Comparison of ENCODE assay signal across 23 cellular contexts in genomic region chr12:29275834-29276233, GRCh38.
"Had no signal": no experiment of that assay in that cellular context is flagged by ENCODE, and none has a peak within 500 bp of the region (broad histone marks: within the 10 kb centered on the region; RNA-seq: fewer than 3 reads in every experiment).

No MANE protein-coding gene starts in this region.

- H3K4me1 ChIP-seq: colonic mucosa, esophagus squamous epithelium, gastrocnemius medialis, left lung, lower lobe of right lung had no signal

- H3K27ac ChIP-seq: colonic mucosa, epithelial cell of prostate, esophagus squamous epithelium, gastrocnemius medialis, heart right ventricle, left lung, lower lobe of right lung had no signal

- H3K27me3 Mint-ChIP-seq: effector memory CD8-positive, alpha-beta T cell; naive thymus-derived CD4-positive, alpha-beta T cell had no signal

- H3K27ac Mint-ChIP-seq: dendritic cell treated with granulocyte-macrophage colony-stimulating factor and Interleukin-4, amounts not matched to agents 40 ng/mL and 50 ng/mL, for 4 days; effector memory CD8-positive, alpha-beta T cell; naive thymus-derived CD4-positive, alpha-beta T cell had no signal

- H3K27me3 ChIP-seq: colonic mucosa, esophagus squamous epithelium, gastrocnemius medialis, heart right ventricle, left lung had no signal

- H3K9me3 Mint-ChIP-seq: dendritic cell treated with granulocyte-macrophage colony-stimulating factor and Interleukin-4, amounts not matched to agents 40 ng/mL and 50 ng/mL, for 4 days; effector memory CD8-positive, alpha-beta T cell had no signal

- H3K4me1 Mint-ChIP-seq: naive thymus-derived CD4-positive, alpha-beta T cell had no signal

- H3K36me3 ChIP-seq: colonic mucosa, gastrocnemius medialis, lower lobe of right lung had no signal

- H3K9me3 ChIP-seq: colonic mucosa, esophagus squamous epithelium, gastrocnemius medialis, heart right ventricle, left lung, lower lobe of right lung had no signal

- H3K4me3 ChIP-seq: colonic mucosa, esophagus squamous epithelium, gastrocnemius medialis, heart right ventricle, left lung, lower lobe of right lung had no signal

- ATAC-seq: effector memory CD8-positive, alpha-beta T cell; esophagus mucosa; gastrocnemius medialis; heart right ventricle; left cardiac atrium; left lung; left ventricle myocardium superior; lower lobe of right lung; naive thymus-derived CD4-positive, alpha-beta T cell had no signal

- DNase-seq: colonic mucosa; cortex of kidney; effector CD8-positive, alpha-beta T cell; effector memory CD8-positive, alpha-beta T cell; erythroblast; esophagus squamous epithelium; foreskin fibroblast; foreskin melanocyte; gastrocnemius medialis; glutamatergic neuron; head of caudate nucleus; heart right ventricle; hippocampal formation; left cardiac atrium; left lung; left ventricle myocardium superior; lower lobe of right lung; mesenchymal stem cell; midbrain; naive thymus-derived CD4-positive, alpha-beta T cell had no signal

- H3K4me3 Mint-ChIP-seq: dendritic cell treated with granulocyte-macrophage colony-stimulating factor and Interleukin-4, amounts not matched to agents 40 ng/mL and 50 ng/mL, for 4 days; effector memory CD8-positive, alpha-beta T cell; naive thymus-derived CD4-positive, alpha-beta T cell had no signal
